ENCODE assay signal across 9 cellular contexts in the genomic region with DNA sequence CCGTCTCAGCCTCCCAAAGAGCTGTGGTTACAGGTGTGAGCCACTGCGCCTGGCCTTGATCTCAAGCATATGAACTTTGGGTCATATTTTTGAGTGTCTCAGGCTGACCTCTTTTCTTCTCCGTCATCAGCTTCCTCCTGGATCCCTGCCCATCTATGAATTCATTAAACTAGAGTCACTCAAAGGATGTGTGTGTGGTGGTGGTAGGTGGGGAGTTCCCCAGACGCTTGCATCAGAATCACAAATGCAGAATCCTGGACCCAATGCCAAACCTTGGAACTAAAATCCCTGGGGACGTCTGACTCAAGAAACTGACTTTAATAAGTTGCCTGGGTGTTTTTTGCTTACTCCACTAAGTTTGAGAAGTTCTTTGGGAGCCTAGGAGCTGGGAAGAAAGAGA. TPM values are rescaled to one million over a fixed set of nuclear protein-coding genes. Genes with fewer than 3 reads are reported as not detected.
DNase-seq lines count a peak whose midpoint lies in the region; ATAC-seq and TF ChIP-seq lines count a peak whose summit lies in the region.
"Had no signal": no experiment of that assay in that cellular context is flagged by ENCODE, and none has a peak within 500 bp of the region (broad histone marks: within the 10 kb centered on the region; RNA-seq: fewer than 3 reads in every experiment).

No MANE protein-coding gene starts in this region.

- ATAC-seq in GM19395 (IDR thresholded peaks at IDR 0.05; ENCODE audit: unreplicated experiment), result no peak

- H3K4me3 ChIP-seq in adrenal gland (no peak overlapping the region), testis (no peak overlapping the region)
- H3K4me3 ChIP-seq: skin epidermis had no signal

- intact Hi-C loops in adrenal gland (cut with DNase I) (no loop called here), testis (cut with DNase I; ENCODE audit: low total_unique reads) (no loop called here)

- TF ChIP-seq CTCF in adrenal gland (IDR thresholded peaks at IDR 0.05), result no peak
- TF ChIP-seq CTCF in testis (IDR thresholded peaks at IDR 0.05), result no peak

- H3K4me1 ChIP-seq in adrenal gland (replicated peaks in 1 of 2), result peaks cover 14 to 15% of the 10 kb centered on the region in 2 donors
- peaks cover 5% of the 10 kb centered on the region for H3K4me1 ChIP-seq in testis

- no peaks in the 10 kb centered on the region for H3K36me3 ChIP-seq in adrenal gland (replicated peaks in 1 of 2)
- H3K36me3 ChIP-seq in testis (ENCODE audit: low read depth, missing control alignments), result no peaks in the 10 kb centered on the region

- 33 to 46% (median 45%) methylated on average over 5 of the region's 5 CpGs for WGBS in adrenal gland, 4 donors
- WGBS in testis, 2 donors, result 57 to 60% methylated on average over 5 of the region's 5 CpGs

- no peak overlapping the region for H3K27ac ChIP-seq in adrenal gland
- no peak overlapping the region for H3K27ac ChIP-seq in testis

- H3K9me3 ChIP-seq in adrenal gland (replicated peaks in 1 of 3), result no peaks in the 10 kb centered on the region
- no peaks in the 10 kb centered on the region for H3K9me3 ChIP-seq in testis

- no peak for TF ChIP-seq POLR2A in adrenal gland (IDR thresholded peaks at IDR 0.05)
- no peak for TF ChIP-seq POLR2A in testis (IDR thresholded peaks at IDR 0.05)

- DNase-seq in GOT3 (lab: John Stamatoyannopoulos, UW) (peak; percentile 37), adrenal gland (peak in 4 of 7 donors; percentile 16 to 46 (median 27)), glomerular visceral epithelial cell (ENCODE audit: extremely low spot score) (peak; percentile 79), stromal cell of bone marrow (ENCODE audit: low read depth) (peak; percentile 94), testis (no peak), NCI-H748 (lab: John Stamatoyannopoulos, UW; ENCODE audit: unreplicated experiment) (no peak), HuH-7.5 (ENCODE audit: low spot score) (no peak)

- H3K27me3 ChIP-seq in adrenal gland, result peaks cover 8% of the 10 kb centered on the region
- no peaks in the 10 kb centered on the region for H3K27me3 ChIP-seq in testis

RNA-seq across cellular contexts. Expression of gene CREB5, which starts 6.7 kb away (rescaled TPM):
- 1 to 10 TPM in 4 of 8 donors, under 1 TPM in 4; 0.69 to 2.7 (median 1.2) TPM for total RNA-seq in adrenal gland
- polyA plus RNA-seq in adrenal gland, result 1 to 10 TPM; 1.1 to 5.4 (median 1.2) TPM
- total RNA-seq in testis, result 1 to 10 TPM; 2.0 to 2.9 TPM
- 2.9 TPM for polyA plus RNA-seq in testis (ENCODE audit: insufficient read depth, low read depth, low replicate concordance)

Comparison
In these comparisons a context has a peak if more than half of its experiments do, and no peak if none do; other contexts are left out.
1. DNase-seq: peak in GOT3 (single experiment), adrenal gland (4 of 7), glomerular visceral epithelial cell (single experiment) and stromal cell of bone marrow (single experiment); none in testis (single experiment), NCI-H748 (single experiment) and HuH-7.5 (single experiment).